Comparison of ENCODE assay signal across 19 cellular contexts in genomic region chr12:55712154-55712553, GRCh38. TPM values are rescaled to one million over a fixed set of nuclear protein-coding genes. Genes with fewer than 3 reads are reported as not detected.
DNase-seq lines count a peak whose midpoint lies in the region; ATAC-seq and TF ChIP-seq lines count a peak whose summit lies in the region.
"Had no signal": no experiment of that assay in that cellular context is flagged by ENCODE, and none has a peak within 500 bp of the region (broad histone marks: within the 10 kb centered on the region; RNA-seq: fewer than 3 reads in every experiment).

No MANE protein-coding gene starts in this region.

- POLR2A ChIA-PET in CD4-positive, alpha-beta T cell (lab: Charles Lee) = no interaction called here
- POLR2A ChIA-PET in RWPE1 (lab: Yijun Ruan, JAX; ENCODE audit: low non-redundant PET) = no interaction called here

- CTCF ChIA-PET in CD4-positive, alpha-beta T cell (lab: Charles Lee) = interaction anchor here (1.5 kb wide), 1 partner anchor 18 kb away, joined by 3 read pairs; no protein-coding TSS in a partner anchor
- CTCF ChIA-PET in RWPE1 (lab: Yijun Ruan, JAX) = no interaction called here

- no peak for DNase-seq in CD4-positive, alpha-beta T cell
- DNase-seq in caudate nucleus (lab: John Stamatoyannopoulos, UW) = peak in 31 of 61 donors; percentile 4 to 77 (median 28)
- DNase-seq in right atrium auricular region (ENCODE audit: low spot score) = no peak
- DNase-seq in sigmoid colon = no peak
- DNase-seq in activated CD4-positive, alpha-beta T cell treated with anti-CD3 and anti-CD28 coated beads for 4 hours = no peak
- DNase-seq in D341Med (ENCODE audit: low spot score) = no peak
- DNase-seq in activated naive CD8-positive, alpha-beta T cell treated with anti-CD3 and anti-CD28 coated beads, Interleukin-2, amount 50 U/mL, for 24 hours = no peak
- no peak for DNase-seq in RWPE1 (ENCODE audit: low spot score)
- DNase-seq: ACHN; activated CD4-positive, alpha-beta T cell treated with anti-CD3 and anti-CD28 coated beads, Interleukin-2, amount 10 ng/mL, durations not matched to agents 24 days and 14 days; activated T-cell treated with anti-CD3 and anti-CD28 coated beads, Interleukin-2, amount 50 U/mL, for 1 hour; central memory CD4-positive, alpha-beta T cell; foreskin keratinocyte; Kasumi-1; naive B cell; NCI-H2171 treated with DMSO at 0.1 percent for 48 hours; stimulated activated naive B cell treated with anti-CD40 and anti-IgM and Interleukin-4, amounts not matched to agents 10 μg/mL and 1 μg/mL and 100 μg/mL, for 72 hours had no signal

- H3K27me3 ChIP-seq in CD4-positive, alpha-beta T cell (ENCODE audit: control insufficient read depth, insufficient read depth, low read length) = peaks cover 2% of the 10 kb centered on the region
- H3K27me3 ChIP-seq in right atrium auricular region (no peaks in the 10 kb centered on the region), sigmoid colon (no peaks in the 10 kb centered on the region)

- H3K36me3 ChIP-seq in right atrium auricular region = no peaks in the 10 kb centered on the region
- no peaks in the 10 kb centered on the region for H3K36me3 ChIP-seq in sigmoid colon
- H3K36me3 ChIP-seq: HAP-1 had no signal

- peak overlapping the region; percentile 9 for H3K4me3 Mint-ChIP-seq in CD4-positive, alpha-beta T cell
- no peak overlapping the region for H3K4me3 Mint-ChIP-seq in activated naive CD8-positive, alpha-beta T cell treated with anti-CD3 and anti-CD28 coated beads, Interleukin-2, amount 50 U/mL, for 24 hours
- H3K4me3 Mint-ChIP-seq: activated CD4-positive, alpha-beta T cell treated with anti-CD3 and anti-CD28 coated beads, Interleukin-2, amount 10 ng/mL, durations not matched to agents 24 days and 14 days; activated naive CD4-positive, alpha-beta T cell treated with anti-CD3 and anti-CD28 coated beads, Interleukin-2, amount 50 U/mL, for 24 hours; stimulated activated naive B cell treated with anti-CD40 and anti-IgM and Interleukin-4, amounts not matched to agents 10 μg/mL and 1 μg/mL and 100 μg/mL, for 72 hours had no signal

- no peak for ATAC-seq in CD4-positive, alpha-beta T cell (ENCODE audit: poor library complexity)
- ATAC-seq in activated naive CD8-positive, alpha-beta T cell treated with anti-CD3 and anti-CD28 coated beads, Interleukin-2, amount 50 U/mL, for 24 hours = no peak
- ATAC-seq: foreskin keratinocyte; stimulated activated naive B cell treated with anti-CD40 and anti-IgM and Interleukin-4, amounts not matched to agents 10 μg/mL and 1 μg/mL and 100 μg/mL, for 72 hours had no signal

- H3K9me3 Mint-ChIP-seq in CD4-positive, alpha-beta T cell = no peaks in the 10 kb centered on the region
- no peaks in the 10 kb centered on the region for H3K9me3 Mint-ChIP-seq in activated naive CD8-positive, alpha-beta T cell treated with anti-CD3 and anti-CD28 coated beads, Interleukin-2, amount 50 U/mL, for 24 hours
- H3K9me3 Mint-ChIP-seq: activated CD4-positive, alpha-beta T cell treated with anti-CD3 and anti-CD28 coated beads, Interleukin-2, amount 10 ng/mL, durations not matched to agents 24 days and 14 days; activated naive CD4-positive, alpha-beta T cell treated with anti-CD3 and anti-CD28 coated beads, Interleukin-2, amount 50 U/mL, for 24 hours; naive B cell; stimulated activated naive B cell treated with anti-CD40 and anti-IgM and Interleukin-4, amounts not matched to agents 10 μg/mL and 1 μg/mL and 100 μg/mL, for 72 hours had no signal

- no peak overlapping the region for H3K27ac ChIP-seq in CD4-positive, alpha-beta T cell (ENCODE audit: low read depth, low read length)
- H3K27ac ChIP-seq in caudate nucleus (ENCODE audit: low read depth, low read length) = peak overlapping the region; percentile 54
- H3K27ac ChIP-seq in right atrium auricular region = peak overlapping the region; percentile 86 to 91
- H3K27ac ChIP-seq in sigmoid colon = peak overlapping the region; percentile 76 to 100 (median 97)
- H3K27ac ChIP-seq in RWPE1 = no peak overlapping the region
- H3K27ac ChIP-seq: foreskin keratinocyte had no signal

- TF ChIP-seq EP300 in sigmoid colon (IDR thresholded peaks at IDR 0.05) = no peak

- peaks cover 0 to 64% of the 10 kb centered on the region in 2 donors for H3K4me1 ChIP-seq in right atrium auricular region
- H3K4me1 ChIP-seq in sigmoid colon = peaks cover 0 to 79% (median 71%) of the 10 kb centered on the region in 4 donors

- H3K27ac Mint-ChIP-seq in CD4-positive, alpha-beta T cell = no peak overlapping the region
- no peak overlapping the region for H3K27ac Mint-ChIP-seq in activated naive CD8-positive, alpha-beta T cell treated with anti-CD3 and anti-CD28 coated beads, Interleukin-2, amount 50 U/mL, for 24 hours
- H3K27ac Mint-ChIP-seq: activated CD4-positive, alpha-beta T cell treated with anti-CD3 and anti-CD28 coated beads, Interleukin-2, amount 10 ng/mL, durations not matched to agents 24 days and 14 days; activated naive CD4-positive, alpha-beta T cell treated with anti-CD3 and anti-CD28 coated beads, Interleukin-2, amount 50 U/mL, for 24 hours; stimulated activated naive B cell treated with anti-CD40 and anti-IgM and Interleukin-4, amounts not matched to agents 10 μg/mL and 1 μg/mL and 100 μg/mL, for 72 hours had no signal

- H3K4me1 Mint-ChIP-seq in CD4-positive, alpha-beta T cell (ENCODE audit: low read depth) = peaks cover 37% of the 10 kb centered on the region
- H3K4me1 Mint-ChIP-seq in activated naive CD8-positive, alpha-beta T cell treated with anti-CD3 and anti-CD28 coated beads, Interleukin-2, amount 50 U/mL, for 24 hours = peaks cover 34% of the 10 kb centered on the region

- TF ChIP-seq POLR2A in sigmoid colon (IDR thresholded peaks at IDR 0.05) = no peak

- H3K27me3 Mint-ChIP-seq in CD4-positive, alpha-beta T cell = peaks cover 26% of the 10 kb centered on the region
- H3K27me3 Mint-ChIP-seq in activated naive CD8-positive, alpha-beta T cell treated with anti-CD3 and anti-CD28 coated beads, Interleukin-2, amount 50 U/mL, for 24 hours = peaks cover 22% of the 10 kb centered on the region

- H3K36me3 Mint-ChIP-seq in CD4-positive, alpha-beta T cell (ENCODE audit: low read depth) = peaks cover 13% of the 10 kb centered on the region
- H3K36me3 Mint-ChIP-seq in activated naive CD8-positive, alpha-beta T cell treated with anti-CD3 and anti-CD28 coated beads, Interleukin-2, amount 50 U/mL, for 24 hours (ENCODE audit: low read depth) = peaks cover 5% of the 10 kb centered on the region
- H3K36me3 Mint-ChIP-seq: activated naive CD4-positive, alpha-beta T cell treated with anti-CD3 and anti-CD28 coated beads, Interleukin-2, amount 50 U/mL, for 24 hours; naive B cell had no signal

- H3K4me3 ChIP-seq in right atrium auricular region (peak overlapping the region; percentile 56 to 75), sigmoid colon (peak overlapping the region in 1 of 4 donors; percentile 12)
- H3K4me3 ChIP-seq: HAP-1 had no signal

- WGBS in sigmoid colon, 2 donors = 70 to 76% methylated on average over 3 of the region's 3 CpGs

- TF ChIP-seq CTCF in CD4-positive, alpha-beta T cell (IDR thresholded peaks at IDR 0.05) = no peak
- no peak for TF ChIP-seq CTCF in right atrium auricular region (IDR thresholded peaks at IDR 0.05)
- no peak for TF ChIP-seq CTCF in sigmoid colon (IDR thresholded peaks at IDR 0.05)
- no peak for TF ChIP-seq CTCF in RWPE1 (conservative IDR thresholded peaks at IDR 0.05; ENCODE audit: low read depth)

- no peaks in the 10 kb centered on the region for H3K9me3 ChIP-seq in CD4-positive, alpha-beta T cell (ENCODE audit: control insufficient read depth, low read length)
- H3K9me3 ChIP-seq in right atrium auricular region (no peaks in the 10 kb centered on the region), sigmoid colon (no peaks in the 10 kb centered on the region)
- H3K9me3 ChIP-seq: HAP-1 had no signal

- intact Hi-C loops in CD4-positive, alpha-beta T cell (cut with DNase I, micrococcal nuclease) = no loop called here
- intact Hi-C loops in sigmoid colon (cut with DNase I) = no loop called here

RNA-seq across cellular contexts. Expression of gene BLOC1S1, which starts 3.7 kb away (rescaled TPM):
- total RNA-seq in CD4-positive, alpha-beta T cell = 10 to 100 TPM; 34.8 to 36.9 TPM
- total RNA-seq in right atrium auricular region (100 to 1,000 TPM; 177 to 187 TPM), sigmoid colon (100 to 1,000 TPM; 173 to 356 (median 317) TPM)
- polyA plus RNA-seq in sigmoid colon = 100 to 1,000 TPM; 329 to 655 (median 634) TPM

RNA-seq across cellular contexts. Expression of gene ITGA7, which starts 4.5 kb away (rescaled TPM):
- 1 to 10 TPM; 1.2 to 1.6 TPM for total RNA-seq in CD4-positive, alpha-beta T cell
- total RNA-seq in right atrium auricular region (100 to 1,000 TPM; 291 to 309 TPM), sigmoid colon (100 to 1,000 TPM in 3 of 4 donors, 10 to 100 TPM in 1; 66.6 to 588 (median 204) TPM)
- polyA plus RNA-seq in sigmoid colon = 10 to 100 TPM in 1 of 3 donors, 1 to 10 TPM in 2; 1.8 to 21.0 (median 3.6) TPM

RNA-seq across cellular contexts. Expression of gene RDH5, which starts 8.0 kb away (rescaled TPM):
- 1 to 10 TPM; 8.8 TPM for total RNA-seq in CD4-positive, alpha-beta T cell
- total RNA-seq in right atrium auricular region = 10 to 100 TPM; 13.0 to 22.4 TPM
- total RNA-seq in sigmoid colon = 10 to 100 TPM; 11.2 to 37.5 (median 32.1) TPM
- 10 to 100 TPM in 2 of 3 donors, 1 to 10 TPM in 1; 8.4 to 34.4 (median 27.1) TPM for polyA plus RNA-seq in sigmoid colon

RNA-seq across cellular contexts. Expression of gene CD63, which starts 16.7 kb away (rescaled TPM):
- 10 to 100 TPM; 34.0 to 36.4 TPM for total RNA-seq in CD4-positive, alpha-beta T cell
- total RNA-seq in right atrium auricular region (1,000 to 10,000 TPM; 1,041 to 1,122 TPM), sigmoid colon (100 to 1,000 TPM; 670 to 933 (median 849) TPM)
- 1,000 to 10,000 TPM in 1 of 3 donors, 100 to 1,000 TPM in 2; 450 to 1,058 (median 486) TPM for polyA plus RNA-seq in sigmoid colon

RNA-seq across cellular contexts. Expression of gene GDF11, which starts 30.8 kb away (rescaled TPM):
- 1 to 10 TPM; 4.4 to 6.6 TPM for total RNA-seq in CD4-positive, alpha-beta T cell
- total RNA-seq in right atrium auricular region (1 to 10 TPM; 8.1 to 8.6 TPM), sigmoid colon (10 to 100 TPM in 1 of 4 donors, 1 to 10 TPM in 3; 4.3 to 12.2 (median 4.6) TPM)
- 1 to 10 TPM; 1.2 to 3.9 (median 2.4) TPM for polyA plus RNA-seq in sigmoid colon

Comparison
In these comparisons a context has a peak if more than half of its experiments do, and no peak if none do; other contexts are left out.
1. DNase-seq: peak in caudate nucleus (31 of 61); none in CD4-positive, alpha-beta T cell (0 of 10), right atrium auricular region (single experiment), sigmoid colon (single experiment), activated CD4-positive, alpha-beta T cell treated with anti-CD3 and anti-CD28 coated beads for 4 hours (0 of 2), D341Med (single experiment), activated naive CD8-positive, alpha-beta T cell treated with anti-CD3 and anti-CD28 coated beads, Interleukin-2, amount 50 U/mL, for 24 hours (single experiment) and RWPE1 (single experiment).
2. H3K27ac ChIP-seq: peak in caudate nucleus (single experiment), right atrium auricular region (2 of 2) and sigmoid colon (4 of 4); none in CD4-positive, alpha-beta T cell (single experiment) and RWPE1 (single experiment).
3. RNA of gene BLOC1S1, which starts 3.7 kb away (total RNA-seq): 173 to 356 TPM in sigmoid colon and 177 to 187 TPM in right atrium auricular region; 34.8 to 36.9 TPM in CD4-positive, alpha-beta T cell; every median in the first group is over 4 times any median in the second.
4. RNA of gene ITGA7, which starts 4.5 kb away (total RNA-seq): 291 to 309 TPM in right atrium auricular region and 66.6 to 588 TPM in sigmoid colon; 1.2 to 1.6 TPM in CD4-positive, alpha-beta T cell; every median in the first group is over 10 times any median in the second.